Comparison of ENCODE assay signal across 9 cellular contexts in genomic region chr13:50893211-50893852, GRCh38. TPM values are rescaled to one million over a fixed set of nuclear protein-coding genes. Genes with fewer than 3 reads are reported as not detected.
DNase-seq lines count a peak whose midpoint lies in the region; ATAC-seq and TF ChIP-seq lines count a peak whose summit lies in the region.
"Had no signal": no experiment of that assay in that cellular context is flagged by ENCODE, and none has a peak within 500 bp of the region (broad histone marks: within the 10 kb centered on the region; RNA-seq: fewer than 3 reads in every experiment).

No MANE protein-coding gene starts in this region.

- H3K4me3 Mint-ChIP-seq in chondrocyte (ENCODE audit: unreplicated experiment), result no peak overlapping the region

- ATAC-seq in GM18867 (IDR thresholded peaks at IDR 0.05; ENCODE audit: unreplicated experiment) (peak; percentile 85), HG02623 (IDR thresholded peaks at IDR 0.05; ENCODE audit: unreplicated experiment) (peak; percentile 70)

- H3K9me3 Mint-ChIP-seq in chondrocyte (ENCODE audit: low read depth), result no peaks in the 10 kb centered on the region

- H3K4me3 ChIP-seq in NB4 (ENCODE audit: low read depth, low read length), result no peak overlapping the region
- H3K4me3 ChIP-seq: right lobe of liver had no signal

- H3K27ac Mint-ChIP-seq in chondrocyte (ENCODE audit: unreplicated experiment), result peak overlapping the region; percentile 37

- TF ChIP-seq CTCF in NB4 (IDR thresholded peaks at IDR 0.05; ENCODE audit: low read depth, low read length) (no peak), chondrocyte (IDR thresholded peaks at IDR 0.05) (no peak)

- no peak overlapping the region for H3K27ac ChIP-seq in caudate nucleus (ENCODE audit: low read depth, low read length)
- H3K27ac ChIP-seq: right lobe of liver had no signal

- DNase-seq in NB4 (ENCODE audit: low read depth) (peak; percentile 87), chondrocyte (ENCODE audit: low spot score) (no peak), stromal cell of bone marrow (ENCODE audit: low read depth) (peak; percentile 25), NCI-H2081 treated with DMSO at 0.1 percent for 48 hours (lab: John Stamatoyannopoulos, UW) (no peak), caudate nucleus (lab: John Stamatoyannopoulos, UW) (no peak)
- no peak for DNase-seq in activated effector memory CD4-positive, alpha-beta T cell treated with anti-CD3 and anti-CD28 coated beads, Interleukin-2, amount 50 U/mL, for 16 hours
- DNase-seq: right lobe of liver had no signal

- H3K36me3 Mint-ChIP-seq in chondrocyte (ENCODE audit: low read depth), result no peaks in the 10 kb centered on the region

- H3K27me3 Mint-ChIP-seq in chondrocyte (ENCODE audit: low read depth), result no peaks in the 10 kb centered on the region

- no peak for TF ChIP-seq POLR2A in NB4 (IDR thresholded peaks at IDR 0.05; ENCODE audit: extremely low read depth, insufficient read length)

- peaks cover 18% of the 10 kb centered on the region for H3K4me1 Mint-ChIP-seq in chondrocyte (ENCODE audit: low read depth)

RNA-seq across cellular contexts. Expression of gene RNASEH2B, which starts 16.3 kb away (rescaled TPM):
- total RNA-seq in chondrocyte, result 18.2 to 23.5 TPM (median 22.3 TPM) in 3 replicates

RNA-seq across cellular contexts. Expression of gene DLEU7, which starts 49.8 kb away (rescaled TPM):
- not detected in 3 replicates for total RNA-seq in chondrocyte

Comparison
In these comparisons a context has a peak if more than half of its experiments do, and no peak if none do; other contexts are left out.
1. DNase-seq: peak in NB4 (single experiment) and stromal cell of bone marrow (single experiment); none in chondrocyte (single experiment), NCI-H2081 treated with DMSO at 0.1 percent for 48 hours (single experiment), caudate nucleus (0 of 61) and activated effector memory CD4-positive, alpha-beta T cell treated with anti-CD3 and anti-CD28 coated beads, Interleukin-2, amount 50 U/mL, for 16 hours (single experiment).